Comparison of ENCODE assay signal across 1 cellular context in genomic region chr1:85297538-85297854, GRCh38.
TF ChIP-seq lines count a peak whose summit lies in the region.

No MANE protein-coding gene starts in this region.

TF ChIP-seq in IMR-90, 13 proteins besides CTCF, POLR2A, EP300 and RAD21 (continued from another document):
- TF ChIP-seq USF2 (IDR thresholded peaks at IDR 0.05; ENCODE audit: low read depth, low read length): no peak
- no peak for TF ChIP-seq RCOR1 (IDR thresholded peaks at IDR 0.05; ENCODE audit: insufficient replicate concordance, low read length)
- TF ChIP-seq ELK1 (IDR thresholded peaks at IDR 0.05; ENCODE audit: borderline replicate concordance, low read depth, low read length): no peak
- TF ChIP-seq NFE2L2 (IDR thresholded peaks at IDR 0.05; ENCODE audit: low read depth, low read length): no peak
- no peak for TF ChIP-seq RFX5 (IDR thresholded peaks at IDR 0.05; ENCODE audit: low read depth, low read length)
- no peak for TF ChIP-seq CHD1 (IDR thresholded peaks at IDR 0.05; ENCODE audit: low read depth, low read length)
